ENCODE assay signal across 8 cellular contexts in the genomic region with DNA sequence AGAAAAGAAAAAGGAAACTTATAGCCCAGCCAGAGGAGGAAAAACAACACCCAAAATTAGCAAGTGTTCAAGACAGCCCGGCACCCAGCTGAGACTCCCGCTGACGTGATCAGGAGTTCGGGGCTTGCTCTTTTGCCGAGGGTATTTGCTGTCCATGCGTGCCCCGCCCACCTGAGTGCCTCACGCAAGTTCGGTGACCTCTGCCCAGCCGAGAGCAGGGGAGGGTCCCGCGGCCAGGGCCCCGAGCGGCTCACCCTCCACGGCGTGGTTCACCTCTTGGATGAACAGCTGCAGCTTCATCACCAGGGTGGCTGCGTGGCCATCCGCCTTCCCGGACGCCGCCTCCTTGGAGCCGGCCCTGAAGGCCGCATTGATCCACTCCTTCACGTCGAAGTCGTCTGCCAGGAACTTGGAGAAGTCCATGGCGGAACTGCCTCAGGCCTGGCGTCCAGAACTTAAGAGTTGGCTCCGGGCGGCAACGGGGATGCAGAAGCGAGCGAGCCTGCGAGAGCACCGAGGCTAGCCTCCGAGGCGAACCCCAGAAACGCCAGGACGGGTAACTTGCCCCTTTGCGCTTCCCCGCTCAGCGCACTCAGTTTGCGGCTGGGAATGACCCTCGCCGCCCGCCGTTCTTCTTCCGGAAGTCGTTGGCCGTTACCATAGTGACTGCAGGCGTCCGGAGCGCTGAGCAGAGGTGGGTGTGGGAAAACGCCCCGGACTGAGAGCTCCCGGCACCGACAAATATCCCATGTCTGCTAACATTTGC. TPM values are rescaled to one million over a fixed set of nuclear protein-coding genes. Genes with fewer than 3 reads are reported as not detected.
A peak's percentile ranks its signal among the peaks of the same experiment; 100 is the strongest.
DNase-seq lines count a peak whose midpoint lies in the region; ATAC-seq, FAIRE-seq and TF ChIP-seq lines count a peak whose summit lies in the region.

COG7 (minus strand) TSS at position 618 of the 766 bp plus-strand sequence; CDS start at position 423, 195 bp downstream.

- peak; percentile 87 for ATAC-seq in HCT116
- ATAC-seq in omental fat pad (ENCODE audit: low FRiP score) = peak; percentile 93

- no peaks in the 10 kb centered on the region for H3K36me3 ChIP-seq in HCT116 (ENCODE audit: control insufficient read depth in 1 of 2, insufficient read depth in 2 of 2, low read length in 2 of 2)
- H3K36me3 ChIP-seq in SU-DHL-6 (ENCODE audit: low read length) = no peaks in the 10 kb centered on the region
- H3K36me3 ChIP-seq in suprapubic skin = no peaks in the 10 kb centered on the region

- H3K36me3 Mint-ChIP-seq in activated naive CD8-positive, alpha-beta T cell treated with anti-CD3 and anti-CD28 coated beads for 36 hours = peaks cover 2% of the 10 kb centered on the region

- peaks cover 29% of the 10 kb centered on the region for H3K79me2 ChIP-seq in HCT116 (ENCODE audit: insufficient read depth, low read length)
- H3K79me2 ChIP-seq in SU-DHL-6 (ENCODE audit: insufficient read depth, low read length) = peaks cover 10% of the 10 kb centered on the region; the same call in 1 of the 2 replicates

- no peak for TF ChIP-seq EP300 in suprapubic skin (IDR thresholded peaks at IDR 0.05)

- peak within 1 kb of the TSS; percentile 75 for H3K9ac ChIP-seq in HCT116 (ENCODE audit: low read length)
- peak within 1 kb of the TSS; percentile 70 for H3K9ac ChIP-seq in SU-DHL-6 (ENCODE audit: low read length)

- peaks cover 6 to 15% of the 10 kb centered on the region in 2 experiments for H3K4me1 ChIP-seq in HCT116 (ENCODE audit: control insufficient read depth in 1 of 2, insufficient read depth in 2 of 2, low read length in 2 of 2)
- H3K4me1 ChIP-seq in suprapubic skin = peaks cover 18% of the 10 kb centered on the region

- WGBS in suprapubic skin = 0% methylated on average over 9 of the region's 57 CpGs

- RAD21 ChIA-PET in HCT116 (lab: Charles Lee; ENCODE audit: low non-redundant PET in 1 of 2, low total read pairs in 2 of 2, uncharacterized antibody in 2 of 2, unreplicated experiment in 2 of 2) = no interaction called here

- H3K4me3 ChIP-seq in HCT116 (replicated peaks in 1 of 2; ENCODE audit: low read depth in 1 of 2, low read length in 2 of 2) = peak within 1 kb of the TSS; percentile 74 to 84
- peak within 1 kb of the TSS; percentile 75 for H3K4me3 ChIP-seq in SU-DHL-6 (ENCODE audit: insufficient read depth, low read length, poor library complexity, severe bottlenecking)
- peak within 1 kb of the TSS; percentile 76 for H3K4me3 ChIP-seq in suprapubic skin

- TF ChIP-seq POLR2A in HCT116 (IDR thresholded peaks at IDR 0.05; ENCODE audit: borderline replicate concordance, extremely low read depth, insufficient read depth, insufficient read length) (no peak), suprapubic skin (IDR thresholded peaks at IDR 0.05) (no peak)

- CTCF ChIA-PET in HCT116 (lab: Charles Lee) = interaction anchor here (2.2 kb wide), 1 partner anchor 17 kb away, joined by 16 read pairs; no protein-coding TSS in a partner anchor

- H3K27ac Mint-ChIP-seq in activated naive CD8-positive, alpha-beta T cell treated with anti-CD3 and anti-CD28 coated beads for 36 hours = peak within 1 kb of the TSS; percentile 87

- peak; percentile 11 for FAIRE-seq in G401.6 (lab: Jason Lieb, UNC)

- TSS peak; percentile 69 for BruUV-seq in HCT116 (replicated peaks; lab: Mats Ljungman, UMichigan)

- H4K20me1 ChIP-seq in HCT116 (ENCODE audit: insufficient read depth) (no peaks in the 10 kb centered on the region), SU-DHL-6 (ENCODE audit: low read depth, low read length) (no peaks in the 10 kb centered on the region)

- H3K27ac ChIP-seq in HCT116 (ENCODE audit: low read depth, low read length) (peak within 1 kb of the TSS; percentile 84), SU-DHL-6 (ENCODE audit: low read depth, low read length) (no peak within 1 kb of the TSS), suprapubic skin (peak within 1 kb of the TSS; percentile 47)

- H2AFZ ChIP-seq in HCT116 (ENCODE audit: low read depth, low read length, poor library complexity, severe bottlenecking) = peak within 1 kb of the TSS; percentile 69
- H2AFZ ChIP-seq in SU-DHL-6 (ENCODE audit: low read depth, low read length, severe bottlenecking) = peak within 1 kb of the TSS; percentile 87

- H3K9me2 ChIP-seq in HCT116 (ENCODE audit: insufficient read depth) (no peaks in the 10 kb centered on the region), SU-DHL-6 (replicated peaks; ENCODE audit: insufficient read depth, low read length) (no peaks in the 10 kb centered on the region)

- no peaks in the 10 kb centered on the region for H3K27me3 Mint-ChIP-seq in activated naive CD8-positive, alpha-beta T cell treated with anti-CD3 and anti-CD28 coated beads for 36 hours

- no peaks in the 10 kb centered on the region for H3F3A ChIP-seq in SU-DHL-6 (ENCODE audit: insufficient read depth)

- H3K4me2 ChIP-seq in HCT116 (ENCODE audit: low read length) (peak within 1 kb of the TSS; percentile 80), SU-DHL-6 (ENCODE audit: low read depth, low read length, poor library complexity, severe bottlenecking) (peak within 1 kb of the TSS; percentile 70)

- no peak for TF ChIP-seq RAD21 in HCT116 (IDR thresholded peaks at IDR 0.05; ENCODE audit: low read depth)

- DNase-seq in HCT116 (ENCODE audit: low read depth, low spot score) (peak; percentile 78), NAMALWA (ENCODE audit: low spot score) (peak; percentile 84), glomerular visceral epithelial cell (ENCODE audit: extremely low spot score) (peak; percentile 81), omental fat pad (ENCODE audit: low spot score) (peak; percentile 79), suprapubic skin (ENCODE audit: low spot score in 2 of 2) (peak; percentile 91 to 92)
- DNase-seq in activated naive CD8-positive, alpha-beta T cell treated with anti-CD3 and anti-CD28 coated beads for 36 hours = peak; percentile 88

- H3K9me3 Mint-ChIP-seq in activated naive CD8-positive, alpha-beta T cell treated with anti-CD3 and anti-CD28 coated beads for 36 hours = no peaks in the 10 kb centered on the region

- no peaks in the 10 kb centered on the region for H3K27me3 ChIP-seq in HCT116 (ENCODE audit: insufficient read depth, low read length)
- no peaks in the 10 kb centered on the region for H3K27me3 ChIP-seq in SU-DHL-6 (ENCODE audit: low read length)
- H3K27me3 ChIP-seq in suprapubic skin = no peaks in the 10 kb centered on the region

- no peaks in the 10 kb centered on the region for H3K9me3 ChIP-seq in HCT116 (ENCODE audit: control insufficient read depth in 1 of 2, insufficient read depth in 1 of 2, low read depth in 1 of 2, low read length in 2 of 2)
- no peaks in the 10 kb centered on the region for H3K9me3 ChIP-seq in SU-DHL-6 (ENCODE audit: insufficient read depth, low read length)
- no peaks in the 10 kb centered on the region for H3K9me3 ChIP-seq in suprapubic skin

- peaks cover 28% of the 10 kb centered on the region for H3K4me1 Mint-ChIP-seq in activated naive CD8-positive, alpha-beta T cell treated with anti-CD3 and anti-CD28 coated beads for 36 hours

- POLR2A ChIA-PET in HCT116 (lab: Charles Lee) = no interaction called here

- intact Hi-C loops in HCT116 (cut with micrococcal nuclease) = no loop called here

- H3K4me3 Mint-ChIP-seq in activated naive CD8-positive, alpha-beta T cell treated with anti-CD3 and anti-CD28 coated beads for 36 hours = peak within 1 kb of the TSS; percentile 98

- no peak for TF ChIP-seq CTCF in HCT116 (IDR thresholded peaks at IDR 0.05 in 2 of 3, conservative IDR thresholded peaks at IDR 0.05 in 1 of 3; ENCODE audit: borderline replicate concordance in 1 of 3, insufficient read depth in 1 of 3, low read depth in 2 of 3, low read length in 2 of 3)
- no peak for TF ChIP-seq CTCF in SU-DHL-6 (IDR thresholded peaks at IDR 0.05; ENCODE audit: insufficient read depth, low read length, poor library complexity, severe bottlenecking)
- TF ChIP-seq CTCF in omental fat pad (IDR thresholded peaks at IDR 0.05) = no peak
- TF ChIP-seq CTCF in suprapubic skin (IDR thresholded peaks at IDR 0.05) = no peak

TF ChIP-seq in HCT116, 20 proteins besides CTCF, POLR2A, EP300 and RAD21 (continues in another document):
- TF ChIP-seq, protein P1, sequence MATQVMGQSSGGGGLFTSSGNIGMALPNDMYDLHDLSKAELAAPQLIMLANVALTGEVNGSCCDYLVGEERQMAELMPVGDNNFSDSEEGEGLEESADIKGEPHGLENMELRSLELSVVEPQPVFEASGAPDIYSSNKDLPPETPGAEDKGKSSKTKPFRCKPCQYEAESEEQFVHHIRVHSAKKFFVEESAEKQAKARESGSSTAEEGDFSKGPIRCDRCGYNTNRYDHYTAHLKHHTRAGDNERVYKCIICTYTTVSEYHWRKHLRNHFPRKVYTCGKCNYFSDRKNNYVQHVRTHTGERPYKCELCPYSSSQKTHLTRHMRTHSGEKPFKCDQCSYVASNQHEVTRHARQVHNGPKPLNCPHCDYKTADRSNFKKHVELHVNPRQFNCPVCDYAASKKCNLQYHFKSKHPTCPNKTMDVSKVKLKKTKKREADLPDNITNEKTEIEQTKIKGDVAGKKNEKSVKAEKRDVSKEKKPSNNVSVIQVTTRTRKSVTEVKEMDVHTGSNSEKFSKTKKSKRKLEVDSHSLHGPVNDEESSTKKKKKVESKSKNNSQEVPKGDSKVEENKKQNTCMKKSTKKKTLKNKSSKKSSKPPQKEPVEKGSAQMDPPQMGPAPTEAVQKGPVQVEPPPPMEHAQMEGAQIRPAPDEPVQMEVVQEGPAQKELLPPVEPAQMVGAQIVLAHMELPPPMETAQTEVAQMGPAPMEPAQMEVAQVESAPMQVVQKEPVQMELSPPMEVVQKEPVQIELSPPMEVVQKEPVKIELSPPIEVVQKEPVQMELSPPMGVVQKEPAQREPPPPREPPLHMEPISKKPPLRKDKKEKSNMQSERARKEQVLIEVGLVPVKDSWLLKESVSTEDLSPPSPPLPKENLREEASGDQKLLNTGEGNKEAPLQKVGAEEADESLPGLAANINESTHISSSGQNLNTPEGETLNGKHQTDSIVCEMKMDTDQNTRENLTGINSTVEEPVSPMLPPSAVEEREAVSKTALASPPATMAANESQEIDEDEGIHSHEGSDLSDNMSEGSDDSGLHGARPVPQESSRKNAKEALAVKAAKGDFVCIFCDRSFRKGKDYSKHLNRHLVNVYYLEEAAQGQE (IDR thresholded peaks at IDR 0.05; ENCODE audit: low read depth) = no peak
- TF ChIP-seq FOSL1 (IDR thresholded peaks at IDR 0.05; ENCODE audit: low read depth) (no peak), CEBPB (IDR thresholded peaks at IDR 0.05; ENCODE audit: low read depth) (no peak), ZFX (IDR thresholded peaks at IDR 0.05) (peak; percentile 95), YY1 (IDR thresholded peaks at IDR 0.05; ENCODE audit: extremely low read depth, insufficient replicate concordance, low read depth, low read length) (peak; percentile 46), CBX3 (IDR thresholded peaks at IDR 0.05; ENCODE audit: low read depth) (no peak; the same call in 1 of the 2 replicates), TCF7L2 (IDR thresholded peaks at IDR 0.05; ENCODE audit: borderline replicate concordance, extremely low read depth, insufficient read depth, insufficient read length) (no peak), JUND (IDR thresholded peaks at IDR 0.05) (no peak)

RNA-seq across cellular contexts. Expression of gene COG7, which starts in this region (rescaled TPM):
- 22.1 TPM for total RNA-seq in HCT116 (2021; ENCODE audit: unreplicated experiment)
- 21.3 and 23.7 TPM in 2 replicates for polyA plus RNA-seq in HCT116 (2012)
- total RNA-seq in activated naive CD8-positive, alpha-beta T cell treated with anti-CD3 and anti-CD28 coated beads for 36 hours = 10 to 100 TPM; 14.0 to 14.1 TPM
- total RNA-seq in omental fat pad = 10 to 100 TPM; 12.0 to 23.0 (median 13.3) TPM
- 10 to 100 TPM; 16.3 to 73.7 (median 24.6) TPM for total RNA-seq in suprapubic skin
